ENCODE assay signal across 18 cellular contexts in genomic region chr5:170656346-170656745, GRCh38.
"Had no signal": no experiment of that assay in that cellular context is flagged by ENCODE, and none has a peak within 500 bp of the region (broad histone marks: within the 10 kb centered on the region; RNA-seq: fewer than 3 reads in every experiment).

No MANE protein-coding gene starts in this region.

- DNase-seq: dermis blood vessel endothelial cell; dorsolateral prefrontal cortex; effector CD4-positive, alpha-beta T cell; effector memory CD4-positive, alpha-beta T cell; foreskin keratinocyte; hypothalamus; immature natural killer cell; left cardiac atrium; left lung; left ventricle myocardium superior; lower lobe of right lung; mesenchymal stem cell; mucosa of descending colon had no signal

- H3K4me2 ChIP-seq: hepatocyte had no signal

- ATAC-seq: foreskin keratinocyte, gastroesophageal sphincter, left cardiac atrium, left lung, lower lobe of right lung, mucosa of descending colon had no signal

- H3K4me3 ChIP-seq: coronary artery, dorsolateral prefrontal cortex, esophagus muscularis mucosa, gastroesophageal sphincter, heart left ventricle, hepatocyte, left lung, lower lobe of right lung, mucosa of descending colon had no signal

- H3K9me3 ChIP-seq: esophagus muscularis mucosa, gastroesophageal sphincter, heart left ventricle, left lung, lower lobe of right lung, mucosa of descending colon had no signal

- H3K27ac ChIP-seq: coronary artery, dorsolateral prefrontal cortex, esophagus muscularis mucosa, foreskin keratinocyte, gastroesophageal sphincter, heart left ventricle, hepatocyte, left lung, lower lobe of right lung had no signal

- H2AFZ ChIP-seq: hepatocyte had no signal

- H3K4me1 ChIP-seq: foreskin keratinocyte, gastroesophageal sphincter, left lung, lower lobe of right lung had no signal

- H3K79me2 ChIP-seq: hepatocyte had no signal

- H3K36me3 ChIP-seq: esophagus muscularis mucosa, gastroesophageal sphincter, heart left ventricle, left lung, lower lobe of right lung had no signal

- H3K27me3 ChIP-seq: esophagus muscularis mucosa, foreskin keratinocyte, gastroesophageal sphincter, heart left ventricle, hepatocyte, left lung had no signal
